31 cellular contexts compared by ENCODE assay signal in genomic region chr5:14599717-14600116, GRCh38.
"Had no signal": no experiment of that assay in that cellular context is flagged by ENCODE, and none has a peak within 500 bp of the region (broad histone marks: within the 10 kb centered on the region; RNA-seq: fewer than 3 reads in every experiment).

No MANE protein-coding gene starts in this region.

- H3K4me1 ChIP-seq: neural progenitor cell, prostate gland, right atrium auricular region, suprapubic skin, uterus had no signal

- H3K36me3 Mint-ChIP-seq: naive B cell; stimulated activated memory B cell treated with anti-CD40 and anti-IgM and Interleukin-4, amounts not matched to agents 10 μg/mL and 1 μg/mL and 100 μg/mL, for 72 hours had no signal

- H3K27me3 Mint-ChIP-seq: effector memory CD8-positive, alpha-beta T cell; natural killer cell treated with Interleukin-12 subunit alpha and Interleukin-12 subunit beta and Interleukin-15 and Interleukin-18, amount 100 ng/mL, for 72 hours; stimulated activated memory B cell treated with anti-CD40 and anti-IgM and Interleukin-4, amounts not matched to agents 10 μg/mL and 1 μg/mL and 100 μg/mL, for 72 hours; stimulated activated naive CD8-positive, alpha-beta T cell treated with anti-CD3 and anti-CD28 coated beads, Interleukin-15, amount 100 ng/mL, for 72 hours had no signal

- ATAC-seq: effector memory CD8-positive, alpha-beta T cell; heart right ventricle; left cardiac atrium; left lung; mucosa of descending colon; natural killer cell treated with Interleukin-12 subunit alpha and Interleukin-12 subunit beta and Interleukin-15 and Interleukin-18, amount 100 ng/mL, for 72 hours; sciatic nerve; stimulated activated memory B cell treated with anti-CD40 and anti-IgM and Interleukin-4, amounts not matched to agents 10 μg/mL and 1 μg/mL and 100 μg/mL, for 72 hours; stimulated activated naive CD8-positive, alpha-beta T cell treated with anti-CD3 and anti-CD28 coated beads, Interleukin-15, amount 100 ng/mL, for 72 hours; upper lobe of right lung had no signal

- H2AFZ ChIP-seq: neural progenitor cell had no signal

- H3K9me3 ChIP-seq: esophagus squamous epithelium, heart right ventricle, left lung, mucosa of descending colon, prostate gland, right atrium auricular region, suprapubic skin, transverse colon, upper lobe of right lung, uterus had no signal

- H3K9me3 Mint-ChIP-seq: effector memory CD8-positive, alpha-beta T cell; naive B cell; natural killer cell treated with Interleukin-12 subunit alpha and Interleukin-12 subunit beta and Interleukin-15 and Interleukin-18, amount 100 ng/mL, for 72 hours had no signal

- H3K27me3 ChIP-seq: esophagus squamous epithelium, heart right ventricle, left lung, neural progenitor cell, right atrium auricular region, suprapubic skin, transverse colon, upper lobe of right lung, uterus had no signal

- H3K36me3 ChIP-seq: esophagus squamous epithelium, neural progenitor cell, right atrium auricular region, suprapubic skin, uterus had no signal

- H3K27ac Mint-ChIP-seq: mesothelial cell of epicardium; natural killer cell treated with Interleukin-12 subunit alpha and Interleukin-12 subunit beta and Interleukin-15 and Interleukin-18, amount 100 ng/mL, for 72 hours; neural progenitor cell; stimulated activated memory B cell treated with anti-CD40 and anti-IgM and Interleukin-4, amounts not matched to agents 10 μg/mL and 1 μg/mL and 100 μg/mL, for 72 hours had no signal

- H3K4me3 ChIP-seq: coronary artery, esophagus squamous epithelium, heart right ventricle, left lung, mucosa of descending colon, neural progenitor cell, prostate gland, right atrium auricular region, smooth muscle cell, suprapubic skin, transverse colon, upper lobe of right lung, uterus had no signal

- H3K9ac ChIP-seq: neural progenitor cell had no signal

- H3K27ac ChIP-seq: coronary artery, esophagus squamous epithelium, heart right ventricle, left lung, neural progenitor cell, prostate gland, right atrium auricular region, suprapubic skin, transverse colon, upper lobe of right lung, uterus had no signal

- H3K4me3 Mint-ChIP-seq: effector memory CD8-positive, alpha-beta T cell; mesothelial cell of epicardium; naive B cell; natural killer cell treated with Interleukin-12 subunit alpha and Interleukin-12 subunit beta and Interleukin-15 and Interleukin-18, amount 100 ng/mL, for 72 hours; neural progenitor cell; stimulated activated memory B cell treated with anti-CD40 and anti-IgM and Interleukin-4, amounts not matched to agents 10 μg/mL and 1 μg/mL and 100 μg/mL, for 72 hours had no signal

- H3K4me2 ChIP-seq: neural progenitor cell, smooth muscle cell had no signal

- DNase-seq: dermis blood vessel endothelial cell; effector memory CD8-positive, alpha-beta T cell; erythroblast; esophagus squamous epithelium; foreskin melanocyte; glutamatergic neuron; heart right ventricle; hippocampal formation; left cardiac atrium; left lung; mesenchymal stem cell; mucosa of descending colon; naive B cell; nucleus accumbens; stimulated activated CD4-positive, alpha-beta T cell treated with anti-CD3 and anti-CD28 coated beads, Interleukin-12 subunit alpha, Interleukin-12 subunit beta, amount 100 ng/mL, for 4 hours; stimulated activated CD4-positive, alpha-beta T cell treated with anti-CD3 and anti-CD28 coated beads, Interleukin-1b, Interleukin-23, amount 100 ng/mL, for 48 hours; stimulated activated CD4-positive, alpha-beta T cell treated with anti-CD3 and anti-CD28 coated beads, Interleukin-4, amount 100 ng/mL, for 1 hour; stimulated activated naive CD8-positive, alpha-beta T cell treated with anti-CD3 and anti-CD28 coated beads, Interleukin-15, amount 100 ng/mL, for 72 hours; transverse colon; upper lobe of right lung; uterus had no signal

- H3K4me1 Mint-ChIP-seq: mesothelial cell of epicardium, neural progenitor cell had no signal
